16 cellular contexts compared by ENCODE assay signal in genomic region chr11:44424841-44425240, GRCh38.
DNase-seq lines count a peak whose midpoint lies in the region; ATAC-seq and TF ChIP-seq lines count a peak whose summit lies in the region.
"Had no signal": no experiment of that assay in that cellular context is flagged by ENCODE, and none has a peak within 500 bp of the region (broad histone marks: within the 10 kb centered on the region; RNA-seq: fewer than 3 reads in every experiment).

No MANE protein-coding gene starts in this region.

- H3K4me1 Mint-ChIP-seq in endodermal cell: peaks cover 26% of the 10 kb centered on the region
- H3K4me1 Mint-ChIP-seq: B cell, GM23338 had no signal

- H3K36me3 ChIP-seq in PC-3 (ENCODE audit: low read depth, low read length) (no peaks in the 10 kb centered on the region), endodermal cell (ENCODE audit: control insufficient read depth, insufficient read depth, low read length) (no peaks in the 10 kb centered on the region), mesendoderm (ENCODE audit: control insufficient read depth, insufficient read depth, low read length) (no peaks in the 10 kb centered on the region)
- no peaks in the 10 kb centered on the region for H3K36me3 ChIP-seq in effector memory CD4-positive, alpha-beta T cell (ENCODE audit: control insufficient read depth, insufficient read depth, low read length)

- WGBS in endodermal cell (ENCODE audit: insufficient coverage in 1 of 2, insufficient read length in 1 of 2), 2 experiments: 100% methylated on average over 4 of the region's 4 CpGs; no CpG with 5 or more reads in 1 of the 2 experiments
- no CpG with 5 or more reads among the region's 4 CpGs for WGBS in mesendoderm (ENCODE audit: extremely low coverage, insufficient coverage, low lambda C conversion rate)

- TF ChIP-seq CTCF in PC-3 (conservative IDR thresholded peaks at IDR 0.05; ENCODE audit: low read depth, low read length) (no peak), endodermal cell (conservative IDR thresholded peaks at IDR 0.05) (no peak)

- H2BK5ac ChIP-seq in mesendoderm (ENCODE audit: low read length): no peak overlapping the region

- intact Hi-C loops in PC-3 (cut with micrococcal nuclease): no loop called here

- no peak overlapping the region for H3K23ac ChIP-seq in mesendoderm (ENCODE audit: low read length)

- in situ Hi-C loops in SK-MEL-5 (cut with HindIII; ENCODE audit: low pct_unique_long_range_greater_than_20kb, low sequenced_read_pairs): no loop called here

- no peak overlapping the region for H3K9ac ChIP-seq in PC-3 (ENCODE audit: low read length)
- H3K9ac ChIP-seq in endodermal cell (ENCODE audit: extremely low read depth, low read length, poor library complexity, severe bottlenecking): no peak overlapping the region
- no peak overlapping the region for H3K9ac ChIP-seq in mesendoderm (ENCODE audit: low read length)

- no peaks in the 10 kb centered on the region for H3F3A ChIP-seq in PC-3 (ENCODE audit: low read length, unreplicated experiment)

- H3K18ac ChIP-seq in mesendoderm (ENCODE audit: low read length): no peak overlapping the region

- no peak overlapping the region for H2AK5ac ChIP-seq in mesendoderm (ENCODE audit: low read length)

- no peak overlapping the region for H4K8ac ChIP-seq in mesendoderm (ENCODE audit: low read depth, low read length)

- no TSS peak for BruUV-seq in PC-3 (replicated peaks; lab: Mats Ljungman, UMichigan)

- H3K9me3 Mint-ChIP-seq in endodermal cell: no peaks in the 10 kb centered on the region
- H3K9me3 Mint-ChIP-seq: CD4-positive, alpha-beta T cell; GM23338 had no signal

- H3K79me2 ChIP-seq in PC-3 (ENCODE audit: low read length) (no peaks in the 10 kb centered on the region), mesendoderm (ENCODE audit: control insufficient read depth, insufficient read depth, low read length) (no peaks in the 10 kb centered on the region)

- no peaks in the 10 kb centered on the region for H3K9me3 ChIP-seq in PC-3 (ENCODE audit: low read length)
- no peaks in the 10 kb centered on the region for H3K9me3 ChIP-seq in endodermal cell (ENCODE audit: control insufficient read depth, low read length)
- H3K9me3 ChIP-seq in effector memory CD4-positive, alpha-beta T cell (ENCODE audit: control insufficient read depth, low read length): no peaks in the 10 kb centered on the region

- H3K36me3 Mint-ChIP-seq in endodermal cell (ENCODE audit: low read depth): no peaks in the 10 kb centered on the region

- no peaks in the 10 kb centered on the region for H3K4me1 ChIP-seq in PC-3 (ENCODE audit: insufficient read depth, low read length)
- peaks cover 17% of the 10 kb centered on the region for H3K4me1 ChIP-seq in endodermal cell (ENCODE audit: control insufficient read depth, insufficient read depth, low read length)
- H3K4me1 ChIP-seq in mesendoderm (ENCODE audit: control insufficient read depth, low read depth, low read length): no peaks in the 10 kb centered on the region
- H3K4me1 ChIP-seq in effector memory CD4-positive, alpha-beta T cell (ENCODE audit: control insufficient read depth, insufficient read depth, low read length, poor library complexity, severe bottlenecking): no peaks in the 10 kb centered on the region

- H3K4me2 ChIP-seq in PC-3 (ENCODE audit: low read length) (no peak overlapping the region), mesendoderm (ENCODE audit: low read length) (no peak overlapping the region)
- H3K4me2 ChIP-seq: GM23338 had no signal

- CTCF ChIA-PET in PC-3 (lab: Charles Lee): no interaction called here

- H3K4me3 Mint-ChIP-seq in endodermal cell: no peak overlapping the region
- H3K4me3 Mint-ChIP-seq: B cell; CD4-positive, alpha-beta T cell; GM23338 had no signal

- H2AFZ ChIP-seq in PC-3 (ENCODE audit: low read length): no peak overlapping the region
- H2AFZ ChIP-seq: GM23338 had no signal

- no peaks in the 10 kb centered on the region for H3K9me2 ChIP-seq in PC-3 (replicated peaks; ENCODE audit: low read length)

- POLR2A ChIA-PET in PC-3 (lab: Charles Lee; ENCODE audit: unreplicated experiment): no interaction called here

- H3K27me3 Mint-ChIP-seq in endodermal cell (ENCODE audit: insufficient read depth): peaks cover 15% of the 10 kb centered on the region

- ATAC-seq in PC-3 (no peak), HG03521 (IDR thresholded peaks at IDR 0.05; ENCODE audit: unreplicated experiment) (no peak)
- ATAC-seq: GM23338 had no signal

- H4K20me1 ChIP-seq in PC-3 (ENCODE audit: low read length): no peaks in the 10 kb centered on the region

- no peak overlapping the region for H4K5ac ChIP-seq in mesendoderm (ENCODE audit: low read length)

- H3K27ac Mint-ChIP-seq in endodermal cell: no peak overlapping the region
- H3K27ac Mint-ChIP-seq: B cell; CD4-positive, alpha-beta T cell; GM23338 had no signal

- H3K4ac ChIP-seq in mesendoderm (ENCODE audit: low read depth, low read length): no peak overlapping the region

- DNase-seq in PC-3: peak; percentile 14
- DNase-seq in SK-MEL-5 (ENCODE audit: low read depth, low spot score): peak; percentile 10
- peak; percentile 22 for DNase-seq in endodermal cell
- peak; percentile 42 for DNase-seq in mesendoderm
- no peak for DNase-seq in medulla oblongata (ENCODE audit: extremely low spot score)
- DNase-seq in effector memory CD4-positive, alpha-beta T cell: no peak
- DNase-seq in epidermal melanocyte (ENCODE audit: insufficient read length, low spot score): no peak
- DNase-seq: C1 segment of cervical spinal cord; Calu3; CD4-positive, alpha-beta T cell; DMS 273 treated with DMSO at 0.1 percent for 48 hours; H7 had no signal

- no peak overlapping the region for H2BK120ac ChIP-seq in mesendoderm (ENCODE audit: low read depth, low read length)

- no peak overlapping the region for H3K56ac ChIP-seq in mesendoderm (ENCODE audit: low read length)

- H2BK15ac ChIP-seq in mesendoderm (replicated peaks; ENCODE audit: low read depth): no peak overlapping the region

- no peaks in the 10 kb centered on the region for H3K79me1 ChIP-seq in mesendoderm (ENCODE audit: low read length)

- H3K27ac ChIP-seq in PC-3 (ENCODE audit: low read length): no peak overlapping the region
- H3K27ac ChIP-seq in endodermal cell (ENCODE audit: low read depth, low read length): no peak overlapping the region
- H3K27ac ChIP-seq in mesendoderm (ENCODE audit: low read depth, low read length): no peak overlapping the region
- no peak overlapping the region for H3K27ac ChIP-seq in effector memory CD4-positive, alpha-beta T cell (ENCODE audit: insufficient read depth, low read length, poor library complexity, severe bottlenecking)
- H3K27ac ChIP-seq: HL-60 had no signal

- H3K27me3 ChIP-seq in PC-3 (ENCODE audit: low read length): peaks cover 11% of the 10 kb centered on the region
- no peaks in the 10 kb centered on the region for H3K27me3 ChIP-seq in endodermal cell (ENCODE audit: control insufficient read depth, insufficient read depth, low read length, poor library complexity, severe bottlenecking)
- H3K27me3 ChIP-seq in mesendoderm (ENCODE audit: insufficient read depth, low read length, poor library complexity): no peaks in the 10 kb centered on the region
- H3K27me3 ChIP-seq in effector memory CD4-positive, alpha-beta T cell (replicated peaks; ENCODE audit: control insufficient read depth, insufficient read depth, low read length, poor library complexity, severe bottlenecking): peaks cover 5% of the 10 kb centered on the region

- no peak overlapping the region for H3K4me3 ChIP-seq in PC-3 (ENCODE audit: low read length)
- no peak overlapping the region for H3K4me3 ChIP-seq in endodermal cell (ENCODE audit: low read length)
- H3K4me3 ChIP-seq in mesendoderm (ENCODE audit: low read length): no peak overlapping the region
- no peak overlapping the region for H3K4me3 ChIP-seq in effector memory CD4-positive, alpha-beta T cell (ENCODE audit: insufficient read depth, low read depth, low read length, poor library complexity, severe bottlenecking)
- H3K4me3 ChIP-seq: GM23338 had no signal

Comparison
In these comparisons a context has a peak if more than half of its experiments do, and no peak if none do; other contexts are left out.
1. DNase-seq: peak in PC-3 (single experiment), SK-MEL-5 (single experiment), endodermal cell (single experiment) and mesendoderm (single experiment); none in medulla oblongata (single experiment), effector memory CD4-positive, alpha-beta T cell (0 of 3) and epidermal melanocyte (single experiment).